ENCODE assay signal across 1 cellular context in genomic region chr1:235864469-235864868, GRCh38.
TF ChIP-seq lines count a peak whose summit lies in the region.

No MANE protein-coding gene starts in this region.

TF ChIP-seq in IMR-90, 13 proteins besides CTCF, POLR2A, EP300 and RAD21:
- no peak for TF ChIP-seq CHD1 (IDR thresholded peaks at IDR 0.05; ENCODE audit: low read depth, low read length)
- TF ChIP-seq SMC3 (IDR thresholded peaks at IDR 0.05; ENCODE audit: low read depth, low read length), result no peak
- no peak for TF ChIP-seq USF2 (IDR thresholded peaks at IDR 0.05; ENCODE audit: low read depth, low read length)
- TF ChIP-seq MAFK (IDR thresholded peaks at IDR 0.05; ENCODE audit: low read depth, low read length), result no peak
- TF ChIP-seq BHLHE40 (IDR thresholded peaks at IDR 0.05; ENCODE audit: low read depth, low read length), result no peak
- no peak for TF ChIP-seq ELK1 (IDR thresholded peaks at IDR 0.05; ENCODE audit: borderline replicate concordance, low read depth, low read length)
- no peak for TF ChIP-seq RCOR1 (IDR thresholded peaks at IDR 0.05; ENCODE audit: insufficient replicate concordance, low read length)
- TF ChIP-seq MAZ (IDR thresholded peaks at IDR 0.05; ENCODE audit: borderline replicate concordance, low read depth, low read length), result no peak
- TF ChIP-seq NFE2L2 (IDR thresholded peaks at IDR 0.05; ENCODE audit: low read depth, low read length), result no peak
- no peak for TF ChIP-seq RFX5 (IDR thresholded peaks at IDR 0.05; ENCODE audit: low read depth, low read length)
